In genomic region chr16:29301662-29302285, GRCh38 we compare ENCODE assay signal across 1 cellular context.
TF ChIP-seq lines count a peak whose summit lies in the region.

No MANE protein-coding gene starts in this region.

TF ChIP-seq in HepG2, 621 proteins besides CTCF, POLR2A, EP300 and RAD21:
- peak; percentile 28 for TF ChIP-seq ZNF687 (CRISPR knock-in tag; IDR thresholded peaks at IDR 0.05)
